Comparison of ENCODE assay signal across 14 cellular contexts in genomic region chr9:1267141-1267570, GRCh38.
DNase-seq lines count a peak whose midpoint lies in the region; ATAC-seq and TF ChIP-seq lines count a peak whose summit lies in the region.
"Had no signal": no experiment of that assay in that cellular context is flagged by ENCODE, and none has a peak within 500 bp of the region (broad histone marks: within the 10 kb centered on the region; RNA-seq: fewer than 3 reads in every experiment).

No MANE protein-coding gene starts in this region.

- peaks cover 4% of the 10 kb centered on the region in 3 donors for H3K27me3 Mint-ChIP-seq in immature natural killer cell (ENCODE audit: low read depth in 3 of 3)

- DNase-seq in PC-3, result peak; percentile 8
- DNase-seq in stimulated activated CD4-positive, alpha-beta T cell treated with anti-CD3 and anti-CD28 coated beads, Interleukin-1b, Interleukin-23, amount 100 ng/mL, for 48 hours, result no peak
- no peak for DNase-seq in immature natural killer cell
- no peak for DNase-seq in NCI-H2081 treated with DMSO at 0.1 percent for 48 hours (lab: John Stamatoyannopoulos, UW)
- no peak for DNase-seq in hepatic stellate cell (ENCODE audit: low spot score)
- DNase-seq: activated CD4-positive, CD25-positive, alpha-beta regulatory T cell; brain microvascular endothelial cell; C1 segment of cervical spinal cord; sigmoid colon had no signal

- POLR2A ChIA-PET in PC-3 (lab: Charles Lee; ENCODE audit: unreplicated experiment), result no interaction called here

- no peaks in the 10 kb centered on the region for H3K27me3 ChIP-seq in PC-3 (ENCODE audit: low read length)
- H3K27me3 ChIP-seq: brain microvascular endothelial cell, sigmoid colon, upper lobe of left lung had no signal

- H3K36me3 Mint-ChIP-seq in immature natural killer cell, result peaks cover 0 to 3% (median 0%) of the 10 kb centered on the region in 3 donors

- no peaks in the 10 kb centered on the region for H3K9me3 ChIP-seq in PC-3 (ENCODE audit: low read length)
- H3K9me3 ChIP-seq: sigmoid colon, upper lobe of left lung had no signal

- H3K79me2 ChIP-seq in PC-3 (ENCODE audit: low read length), result no peaks in the 10 kb centered on the region

- intact Hi-C loops in PC-3 (cut with micrococcal nuclease), result no loop called here

- peaks cover 3 to 6% of the 10 kb centered on the region in 2 donors for H3K4me1 Mint-ChIP-seq in immature natural killer cell

- H3K4me2 ChIP-seq in PC-3 (ENCODE audit: low read length), result no peak overlapping the region

- H3K9me2 ChIP-seq in PC-3 (replicated peaks; ENCODE audit: low read length), result no peaks in the 10 kb centered on the region

- no peaks in the 10 kb centered on the region for H3F3A ChIP-seq in PC-3 (ENCODE audit: low read length, unreplicated experiment)

- peak; percentile 95 for ATAC-seq in GM18520 (IDR thresholded peaks at IDR 0.05; ENCODE audit: unreplicated experiment)
- ATAC-seq in GM21367 (IDR thresholded peaks at IDR 0.05; ENCODE audit: unreplicated experiment), result peak; percentile 82
- peak; percentile 90 for ATAC-seq in HG03060 (IDR thresholded peaks at IDR 0.05; ENCODE audit: low read depth, unreplicated experiment)
- peak; percentile 48 for ATAC-seq in PC-3
- ATAC-seq: Right ventricle myocardium inferior had no signal

- CTCF ChIA-PET in PC-3 (lab: Charles Lee), result no interaction called here

- TF ChIP-seq CTCF in PC-3 (conservative IDR thresholded peaks at IDR 0.05; ENCODE audit: low read depth, low read length), result no peak

- H3K4me3 Mint-ChIP-seq in immature natural killer cell, result no peak overlapping the region

- H3K9ac ChIP-seq in PC-3 (ENCODE audit: low read length), result no peak overlapping the region

- no peak overlapping the region for H3K4me3 ChIP-seq in PC-3 (ENCODE audit: low read length)
- H3K4me3 ChIP-seq: sigmoid colon, upper lobe of left lung had no signal

- no peak overlapping the region for H3K27ac ChIP-seq in PC-3 (ENCODE audit: low read length)
- H3K27ac ChIP-seq: brain microvascular endothelial cell, sigmoid colon, upper lobe of left lung had no signal

- peaks cover 0 to 5% (median 0%) of the 10 kb centered on the region in 6 donors for H3K9me3 Mint-ChIP-seq in immature natural killer cell

- no peak overlapping the region for H3K27ac Mint-ChIP-seq in immature natural killer cell

- H3K4me1 ChIP-seq in PC-3 (ENCODE audit: insufficient read depth, low read length), result no peaks in the 10 kb centered on the region
- H3K4me1 ChIP-seq: sigmoid colon, upper lobe of left lung had no signal

- no TSS peak for BruUV-seq in PC-3 (replicated peaks; lab: Mats Ljungman, UMichigan)

- no peaks in the 10 kb centered on the region for H3K36me3 ChIP-seq in PC-3 (ENCODE audit: low read depth, low read length)
- H3K36me3 ChIP-seq: brain microvascular endothelial cell, sigmoid colon, upper lobe of left lung had no signal

- H4K20me1 ChIP-seq in PC-3 (ENCODE audit: low read length), result no peaks in the 10 kb centered on the region

- H2AFZ ChIP-seq in PC-3 (ENCODE audit: low read length), result no peak overlapping the region
